Comparison of ENCODE assay signal across 15 cellular contexts in the genomic region with DNA sequence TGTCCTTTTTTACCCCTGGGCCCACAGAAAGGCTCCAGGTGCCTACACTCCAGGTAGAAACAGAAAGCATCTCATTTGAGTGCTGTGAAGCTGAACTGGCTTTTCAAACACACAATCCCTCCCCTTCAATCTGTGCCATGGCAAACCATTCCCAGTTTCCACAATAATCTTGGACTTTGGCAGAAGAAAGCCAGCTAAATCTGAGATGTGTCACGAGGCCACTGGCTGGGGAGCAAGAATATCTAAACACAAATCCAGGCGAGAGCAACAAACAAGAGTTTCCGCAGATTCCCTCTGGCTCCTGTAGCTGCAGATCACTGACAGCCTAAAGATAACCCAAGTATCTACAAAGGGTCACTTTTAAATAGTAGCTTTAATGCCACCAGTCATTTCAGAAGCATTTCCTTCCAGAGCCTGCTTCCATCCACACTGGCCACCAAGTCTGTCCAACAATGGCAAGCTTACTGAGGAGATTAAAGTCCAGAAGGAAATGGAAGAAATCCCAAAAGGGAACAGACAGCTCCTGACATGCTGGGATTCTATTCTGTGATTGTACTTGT.
DNase-seq lines count a peak whose midpoint lies in the region; ATAC-seq, FAIRE-seq and TF ChIP-seq lines count a peak whose summit lies in the region.
"Had no signal": no experiment of that assay in that cellular context is flagged by ENCODE, and none has a peak within 500 bp of the region (broad histone marks: within the 10 kb centered on the region; RNA-seq: fewer than 3 reads in every experiment).

No MANE protein-coding gene starts in this region.

- POLR2A ChIA-PET in K562 (lab: Yijun Ruan, JAX) = interaction anchor here (0.7 to 1.3 kb wide), 3 partner anchors 9 to 62 kb away, joined by 3 to 4 read pairs (median 3); no protein-coding TSS in a partner anchor
- POLR2A ChIA-PET in CD8-positive, alpha-beta T cell (lab: Charles Lee) = no interaction called here

- no peak for TF ChIP-seq RAD21 in K562 (CRISPR knock-in tag; conservative IDR thresholded peaks at IDR 0.05 in 1 of 2, IDR thresholded peaks at IDR 0.05 in 1 of 2)

- TF ChIP-seq POLR2A in K562 (conservative IDR thresholded peaks at IDR 0.05) (no peak), suprapubic skin (IDR thresholded peaks at IDR 0.05) (no peak)

- peak in 1 of 4 experiments; percentile 11 for DNase-seq in K562 (ENCODE audit: extremely low read depth in 1 of 4, low spot score in 3 of 4)
- peak; percentile 55 for DNase-seq in fibroblast of peridontal ligament (ENCODE audit: extremely low read depth)
- peak; percentile 57 for DNase-seq in mucosa of gallbladder (ENCODE audit: low spot score)
- DNase-seq in suprapubic skin (ENCODE audit: low spot score in 2 of 2) = no peak
- no peak for DNase-seq in CD8-positive, alpha-beta T cell
- no peak for DNase-seq in islet precursor cell
- DNase-seq: hippocampal formation, mammary epithelial cell, NCI-H1092, NCI-H2227 treated with DMSO at 0.1 percent for 48 hours had no signal

- H3K9me1 ChIP-seq in K562 (ENCODE audit: control insufficient read depth, insufficient read depth, low read length) = no peaks in the 10 kb centered on the region

- H3K9me3 Mint-ChIP-seq in CD8-positive, alpha-beta T cell = no peaks in the 10 kb centered on the region

- intact Hi-C loops in K562 (cut with micrococcal nuclease) = no loop called here
- intact Hi-C loops in CD8-positive, alpha-beta T cell (cut with DNase I, micrococcal nuclease) = no loop called here

- no peak overlapping the region for H3K4me2 ChIP-seq in K562 (ENCODE audit: insufficient read depth, low read length)

- CTCF ChIA-PET in K562 (lab: Yijun Ruan, JAX; ENCODE audit: low intra/inter-chr PET ratio) = no interaction called here
- CTCF ChIA-PET in CD8-positive, alpha-beta T cell (lab: Charles Lee) = interaction anchor here (1.0 kb wide), 1 partner anchor 9 kb away, joined by 3 read pairs; no protein-coding TSS in a partner anchor

- H3K36me3 ChIP-seq in K562 (ENCODE audit: control insufficient read depth, insufficient read depth, low read length) (peaks cover 14% of the 10 kb centered on the region; the same call in 2 of the 3 replicates), suprapubic skin (peaks cover 7% of the 10 kb centered on the region)
- H3K36me3 ChIP-seq in CD8-positive, alpha-beta T cell (ENCODE audit: insufficient read depth, low read length) = no peaks in the 10 kb centered on the region

- no peak overlapping the region for H3K27ac ChIP-seq in K562 (ENCODE audit: extremely low read depth, low read depth, low read length)
- H3K27ac ChIP-seq in suprapubic skin = peak overlapping the region; percentile 71
- H3K27ac ChIP-seq in CD8-positive, alpha-beta T cell (ENCODE audit: low read depth, low read length) = no peak overlapping the region
- H3K27ac ChIP-seq: epithelial cell of prostate, SK-N-MC had no signal

- peaks cover 3% of the 10 kb centered on the region; the same call in 1 of the 3 replicates for H3K79me2 ChIP-seq in K562 (ENCODE audit: control insufficient read depth, insufficient read depth, low read length)

- no peak overlapping the region for H2AFZ ChIP-seq in K562 (ENCODE audit: low read depth, low read length)

- no peak overlapping the region for H3K9ac ChIP-seq in K562 (ENCODE audit: insufficient read depth in 1 of 2, low read depth in 2 of 2, low read length in 2 of 2)

- no peak for TF ChIP-seq EP300 in K562 (IDR thresholded peaks at IDR 0.05; ENCODE audit: low read length)
- TF ChIP-seq EP300 in suprapubic skin (IDR thresholded peaks at IDR 0.05) = no peak

- no peak for FAIRE-seq in K562 (lab: Jason Lieb, UNC)
- FAIRE-seq: GM19239, TTC549 had no signal

- TF ChIP-seq CTCF in K562 (IDR thresholded peaks at IDR 0.05 in 2 of 3, conservative IDR thresholded peaks at IDR 0.05 in 1 of 3; ENCODE audit: insufficient read depth in 2 of 3, low read depth in 1 of 3, low read length in 3 of 3) (no peak), suprapubic skin (IDR thresholded peaks at IDR 0.05) (no peak)
- no peak for TF ChIP-seq CTCF in CD8-positive, alpha-beta T cell (IDR thresholded peaks at IDR 0.05)

- ATAC-seq in K562 (no peak), HG03045 (IDR thresholded peaks at IDR 0.05; ENCODE audit: unreplicated experiment) (no peak)
- no peak for ATAC-seq in CD8-positive, alpha-beta T cell

- no TSS peak for BruUV-seq in K562 (replicated peaks; lab: Mats Ljungman, UMichigan)

- WGBS in K562 (ENCODE audit: insufficient coverage, low coverage, missing lambda C conversion rate) = 39% methylated on average over 3 of the region's 3 CpGs
- WGBS in suprapubic skin = 59% methylated on average over 3 of the region's 3 CpGs

- H3K27me3 Mint-ChIP-seq in CD8-positive, alpha-beta T cell (ENCODE audit: low read depth) = no peaks in the 10 kb centered on the region

- H3K36me3 Mint-ChIP-seq in CD8-positive, alpha-beta T cell = peaks cover 8% of the 10 kb centered on the region

- no peak overlapping the region for H3K27ac Mint-ChIP-seq in CD8-positive, alpha-beta T cell

- H3K4me1 ChIP-seq in K562 (replicated peaks in 1 of 2; ENCODE audit: control insufficient read depth in 2 of 2, insufficient read depth in 2 of 2, low read length in 2 of 2) (peaks cover 22 to 75% of the 10 kb centered on the region in 2 experiments), suprapubic skin (peaks cover 62% of the 10 kb centered on the region)
- peaks cover 3% of the 10 kb centered on the region for H3K4me1 ChIP-seq in CD8-positive, alpha-beta T cell (ENCODE audit: insufficient read depth, low read length)

- H3K4me3 ChIP-seq in K562 (no peak overlapping the region), suprapubic skin (no peak overlapping the region)
- no peak overlapping the region for H3K4me3 ChIP-seq in CD8-positive, alpha-beta T cell (ENCODE audit: low read depth, low read length)
- H3K4me3 ChIP-seq: SK-N-MC had no signal

- no peak overlapping the region for H3K4me3 Mint-ChIP-seq in CD8-positive, alpha-beta T cell

- no peaks in the 10 kb centered on the region for H4K20me1 ChIP-seq in K562 (replicated peaks; ENCODE audit: control insufficient read depth, insufficient read depth, low read length)

- in situ Hi-C loops in K562 (cut with MboI) = no loop called here

- H3K9me3 ChIP-seq in K562 (replicated peaks; ENCODE audit: control insufficient read depth, insufficient read depth, low read depth, low read length) (no peaks in the 10 kb centered on the region; the same call in 1 of the 2 replicates), suprapubic skin (no peaks in the 10 kb centered on the region)
- H3K9me3 ChIP-seq in CD8-positive, alpha-beta T cell (ENCODE audit: low read length) = no peaks in the 10 kb centered on the region

- H3K4me1 Mint-ChIP-seq in CD8-positive, alpha-beta T cell (ENCODE audit: low read depth) = peaks cover 13% of the 10 kb centered on the region

- H3K27me3 ChIP-seq in K562 (ENCODE audit: control insufficient read depth in 2 of 2, insufficient read depth in 2 of 2, low read length in 2 of 2) (no peaks in the 10 kb centered on the region), suprapubic skin (no peaks in the 10 kb centered on the region)
- H3K27me3 ChIP-seq in CD8-positive, alpha-beta T cell (ENCODE audit: insufficient read depth, low read length) = no peaks in the 10 kb centered on the region

TF ChIP-seq in K562, 482 proteins besides CTCF, POLR2A, EP300 and RAD21:
- TF ChIP-seq TCFL5 (CRISPR knock-in tag; conservative IDR thresholded peaks at IDR 0.05) (no peak), FOSL1 (tag; conservative IDR thresholded peaks at IDR 0.05) (0 out of 2 replicates have a peak, but pooled peaks have one; percentile 23)
- TF ChIP-seq, protein P1, sequence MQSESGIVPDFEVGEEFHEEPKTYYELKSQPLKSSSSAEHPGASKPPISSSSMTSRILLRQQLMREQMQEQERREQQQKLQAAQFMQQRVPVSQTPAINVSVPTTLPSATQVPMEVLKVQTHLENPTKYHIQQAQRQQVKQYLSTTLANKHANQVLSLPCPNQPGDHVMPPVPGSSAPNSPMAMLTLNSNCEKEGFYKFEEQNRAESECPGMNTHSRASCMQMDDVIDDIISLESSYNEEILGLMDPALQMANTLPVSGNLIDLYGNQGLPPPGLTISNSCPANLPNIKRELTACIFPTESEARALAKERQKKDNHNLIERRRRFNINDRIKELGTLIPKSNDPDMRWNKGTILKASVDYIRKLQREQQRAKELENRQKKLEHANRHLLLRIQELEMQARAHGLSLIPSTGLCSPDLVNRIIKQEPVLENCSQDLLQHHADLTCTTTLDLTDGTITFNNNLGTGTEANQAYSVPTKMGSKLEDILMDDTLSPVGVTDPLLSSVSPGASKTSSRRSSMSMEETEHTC (IDR thresholded peaks at IDR 0.05) = no peak

Comparison
In these comparisons a context has a peak if more than half of its experiments do, and no peak if none do; other contexts are left out.
1. DNase-seq: peak in fibroblast of peridontal ligament (single experiment) and mucosa of gallbladder (single experiment); none in suprapubic skin (0 of 2), CD8-positive, alpha-beta T cell (0 of 7) and islet precursor cell (single experiment).